Comparison of ENCODE assay signal across 8 cellular contexts in genomic region chr17:75720656-75721462, GRCh38. TPM values are rescaled to one million over a fixed set of nuclear protein-coding genes. Genes with fewer than 3 reads are reported as not detected.
DNase-seq lines count a peak whose midpoint lies in the region; ATAC-seq and TF ChIP-seq lines count a peak whose summit lies in the region.

TSS of gene ITGB4 (plus strand) at chr17:75721459. CDS start at chr17:75724704, 3,245 bp downstream.

- CTCF ChIA-PET in Panc1 (lab: Charles Lee), result interaction anchor here (0.9 to 2.3 kb wide), 3 partner anchors 14 to 88 kb away, joined by 4 to 7 read pairs (median 5); partner anchors contain the start of gene SMIM5
- CTCF ChIA-PET in activated naive CD4-positive, alpha-beta T cell treated with anti-CD3 and anti-CD28 coated beads, Interleukin-2, amount 10 ng/mL, durations not matched to agents 7 days and 5 days (lab: Charles Lee), result interaction anchor here (1.2 to 1.5 kb wide), 5 partner anchors 27 to 88 kb away, joined by 3 to 4 read pairs (median 4); partner anchors contain the start of gene SMIM5

- intact Hi-C loops in Panc1 (cut with micrococcal nuclease; ENCODE audit: unreplicated experiment) (no loop called here), left ventricle myocardium superior (cut with micrococcal nuclease) (no loop called here), uterus (cut with DNase I; ENCODE audit: low total_unique reads) (no loop called here)

- ATAC-seq in Panc1 (peak; percentile 76), left ventricle myocardium superior (peak; percentile 73), HG03280 (IDR thresholded peaks at IDR 0.05; ENCODE audit: unreplicated experiment) (no peak), HG03175 (IDR thresholded peaks at IDR 0.05; ENCODE audit: unreplicated experiment) (no peak)

- H3K4me1 ChIP-seq in Panc1 (ENCODE audit: control insufficient read depth, insufficient read depth, low read length) (peaks cover 27% of the 10 kb centered on the region), uterus (peaks cover 0 to 10% of the 10 kb centered on the region in 2 donors)

- peak; percentile 63 for DNase-seq in GM19240 (ENCODE audit: insufficient read length, low spot score)
- DNase-seq in Panc1 (ENCODE audit: low read depth, low spot score), result no peak
- peak; percentile 83 for DNase-seq in activated naive CD4-positive, alpha-beta T cell treated with anti-CD3 and anti-CD28 coated beads, Interleukin-2, amount 10 ng/mL, durations not matched to agents 7 days and 5 days
- DNase-seq in left ventricle myocardium superior, result peak; percentile 63
- DNase-seq in retina, result peak; percentile 21
- DNase-seq in uterus, result peak in 1 of 2 donors; percentile 25

- H3K36me3 ChIP-seq in Panc1 (ENCODE audit: control insufficient read depth, insufficient read depth, low read length) (peaks cover 2% of the 10 kb centered on the region; the same call in 1 of the 2 replicates), uterus (no peaks in the 10 kb centered on the region)

- no peak within 1 kb of the TSS for H3K27ac Mint-ChIP-seq in activated naive CD4-positive, alpha-beta T cell treated with anti-CD3 and anti-CD28 coated beads, Interleukin-2, amount 10 ng/mL, durations not matched to agents 7 days and 5 days

- in situ Hi-C loops in Panc1 (cut with HindIII; ENCODE audit: low pct_unique_long_range_greater_than_20kb, low sequenced_read_pairs), result no loop called here

- no peak for TF ChIP-seq CTCF in Panc1 (IDR thresholded peaks at IDR 0.05)
- TF ChIP-seq CTCF in uterus (IDR thresholded peaks at IDR 0.05), result no peak

- TF ChIP-seq POLR2A in uterus (IDR thresholded peaks at IDR 0.05), result peak in 1 of 2 donors; percentile 37

- no TSS peak for BruUV-seq in Panc1 (replicated peaks; lab: Mats Ljungman, UMichigan)

- peak within 1 kb of the TSS; percentile 67 for H3K4me3 Mint-ChIP-seq in activated naive CD4-positive, alpha-beta T cell treated with anti-CD3 and anti-CD28 coated beads, Interleukin-2, amount 10 ng/mL, durations not matched to agents 7 days and 5 days

- POLR2A ChIA-PET in Panc1 (lab: Charles Lee), result interaction anchor here (0.6 kb wide), 2 partner anchors 22 to 48 kb away, joined by 4 to 9 read pairs; no protein-coding TSS in a partner anchor

- H3K4me3 ChIP-seq in Panc1 (ENCODE audit: low read depth in 2 of 2, low read length in 2 of 2), result peak within 1 kb of the TSS; percentile 48 to 67
- peak within 1 kb of the TSS; percentile 18 to 29 for H3K4me3 ChIP-seq in uterus

- no peaks in the 10 kb centered on the region for H3K36me3 Mint-ChIP-seq in activated naive CD4-positive, alpha-beta T cell treated with anti-CD3 and anti-CD28 coated beads, Interleukin-2, amount 10 ng/mL, durations not matched to agents 7 days and 5 days

- H3K9me3 Mint-ChIP-seq in activated naive CD4-positive, alpha-beta T cell treated with anti-CD3 and anti-CD28 coated beads, Interleukin-2, amount 10 ng/mL, durations not matched to agents 7 days and 5 days, result no peaks in the 10 kb centered on the region

- H3K4me1 Mint-ChIP-seq in activated naive CD4-positive, alpha-beta T cell treated with anti-CD3 and anti-CD28 coated beads, Interleukin-2, amount 10 ng/mL, durations not matched to agents 7 days and 5 days, result peaks cover 5% of the 10 kb centered on the region

- 0 out of 2 replicates have a peak, but pooled peaks cover 2% of the 10 kb centered on the region for H3K27me3 ChIP-seq in Panc1 (ENCODE audit: control insufficient read depth, insufficient read depth, low read length)
- H3K27me3 ChIP-seq in uterus, result peaks cover 7 to 8% of the 10 kb centered on the region in 2 donors

- peak within 1 kb of the TSS; percentile 76 for H3K27ac ChIP-seq in Panc1 (ENCODE audit: low read length)
- peak within 1 kb of the TSS; percentile 58 to 61 for H3K27ac ChIP-seq in uterus

- H3K27me3 Mint-ChIP-seq in activated naive CD4-positive, alpha-beta T cell treated with anti-CD3 and anti-CD28 coated beads, Interleukin-2, amount 10 ng/mL, durations not matched to agents 7 days and 5 days, result peaks cover 51% of the 10 kb centered on the region

- H3K9me3 ChIP-seq in Panc1 (ENCODE audit: control insufficient read depth, insufficient read depth, low read depth, low read length), result no peaks in the 10 kb centered on the region
- no peaks in the 10 kb centered on the region for H3K9me3 ChIP-seq in uterus

RNA-seq across cellular contexts. Expression of gene ITGB4, which starts in this region (rescaled TPM):
- 100 TPM for total RNA-seq in Panc1 (2021; ENCODE audit: unreplicated experiment)
- 115 TPM for polyA plus RNA-seq in Panc1 (2012; ENCODE audit: insufficient read length)
- 8.8 TPM for total RNA-seq in left ventricle myocardium superior
- 100 to 1,000 TPM in 1 of 4 donors, 10 to 100 TPM in 3; 38.0 to 100 (median 62.3) TPM for total RNA-seq in uterus

Comparison
In these comparisons a context has a peak if more than half of its experiments do, and no peak if none do; other contexts are left out.
1. ATAC-seq: peak in Panc1 (single experiment) and left ventricle myocardium superior (single experiment); none in HG03280 (single experiment) and HG03175 (single experiment).